Comparison of ENCODE assay signal across 18 cellular contexts in genomic region chr13:113898391-113898790, GRCh38. TPM values are rescaled to one million over a fixed set of nuclear protein-coding genes. Genes with fewer than 3 reads are reported as not detected.
DNase-seq lines count a peak whose midpoint lies in the region; ATAC-seq and TF ChIP-seq lines count a peak whose summit lies in the region.
"Had no signal": no experiment of that assay in that cellular context is flagged by ENCODE, and none has a peak within 500 bp of the region (broad histone marks: within the 10 kb centered on the region; RNA-seq: fewer than 3 reads in every experiment).

No MANE protein-coding gene starts in this region.

- H3K4me1 Mint-ChIP-seq in type B pancreatic cell (ENCODE audit: unreplicated experiment) = no peaks in the 10 kb centered on the region
- H3K4me1 Mint-ChIP-seq: CD8-positive, alpha-beta memory T cell had no signal

- no peaks in the 10 kb centered on the region for H3K79me1 ChIP-seq in mesenchymal stem cell (replicated peaks; ENCODE audit: low read length, poor library complexity, severe bottlenecking)

- H4K8ac ChIP-seq in mesenchymal stem cell (ENCODE audit: low read length) = no peak overlapping the region

- H3K4me3 Mint-ChIP-seq in type B pancreatic cell = no peak overlapping the region
- H3K4me3 Mint-ChIP-seq: CD8-positive, alpha-beta memory T cell had no signal

- peak overlapping the region; percentile 97 for H2AK5ac ChIP-seq in mesenchymal stem cell (ENCODE audit: low read length, severe bottlenecking)

- H2BK5ac ChIP-seq in mesenchymal stem cell (ENCODE audit: low read depth, low read length, poor library complexity, severe bottlenecking) = peak overlapping the region; percentile 99

- no peak for TF ChIP-seq CTCF in type B pancreatic cell (conservative IDR thresholded peaks at IDR 0.05)

- H3K36me3 Mint-ChIP-seq in type B pancreatic cell = no peaks in the 10 kb centered on the region

- H2AFZ ChIP-seq in mesenchymal stem cell (ENCODE audit: low read depth, low read length) = no peak overlapping the region

- H3K18ac ChIP-seq in mesenchymal stem cell (ENCODE audit: low read depth in 1 of 2, low read length in 2 of 2) = peak overlapping the region in 1 of 2 experiments; percentile 69

- peak overlapping the region; percentile 14 for H3K9ac ChIP-seq in adipocyte (ENCODE audit: low read length)
- no peak overlapping the region for H3K9ac ChIP-seq in mesenchymal stem cell (ENCODE audit: low read length)
- H3K9ac ChIP-seq: BLaER1 had no signal

- H2BK120ac ChIP-seq in mesenchymal stem cell (ENCODE audit: low read depth, low read length) = no peak overlapping the region

- no peak overlapping the region for H3K4me3 ChIP-seq in adipocyte (ENCODE audit: low read length)
- no peak overlapping the region for H3K4me3 ChIP-seq in mesenchymal stem cell (ENCODE audit: insufficient read depth in 1 of 2, low read depth in 1 of 2, low read length in 2 of 2)
- H3K4me3 ChIP-seq: BLaER1, GM12878, MG63 had no signal

- H3K27me3 ChIP-seq in adipocyte (replicated peaks; ENCODE audit: control insufficient read depth, insufficient read depth, low read length) (no peaks in the 10 kb centered on the region), mesenchymal stem cell (ENCODE audit: control insufficient read depth in 1 of 2, insufficient read depth in 1 of 2, low read length in 2 of 2) (no peaks in the 10 kb centered on the region)
- H3K27me3 ChIP-seq: BLaER1, MG63 had no signal

- H3K4me1 ChIP-seq in adipocyte (ENCODE audit: control insufficient read depth, insufficient read depth, low read length) (peaks cover 38% of the 10 kb centered on the region), mesenchymal stem cell (ENCODE audit: control insufficient read depth, insufficient read depth, low read depth, low read length) (peaks cover 16% of the 10 kb centered on the region)
- H3K4me1 ChIP-seq: BLaER1 had no signal

- no peak overlapping the region for H2BK12ac ChIP-seq in mesenchymal stem cell (ENCODE audit: low read length in 2 of 2)

- H3K9me3 Mint-ChIP-seq in type B pancreatic cell = peaks cover 4% of the 10 kb centered on the region
- H3K9me3 Mint-ChIP-seq: CD8-positive, alpha-beta memory T cell had no signal

- H3K4me2 ChIP-seq in mesenchymal stem cell (ENCODE audit: low read length, poor library complexity, severe bottlenecking) = no peak overlapping the region
- H3K4me2 ChIP-seq: BLaER1 had no signal

- H3K36me3 ChIP-seq in adipocyte (ENCODE audit: control insufficient read depth, insufficient read depth, low read length, severe bottlenecking) (no peaks in the 10 kb centered on the region), mesenchymal stem cell (ENCODE audit: control insufficient read depth in 1 of 2, insufficient read depth in 2 of 2, low read depth in 1 of 2, low read length in 2 of 2) (no peaks in the 10 kb centered on the region)
- H3K36me3 ChIP-seq: BLaER1 had no signal

- DNase-seq in activated effector memory CD4-positive, alpha-beta T cell treated with anti-CD3 and anti-CD28 coated beads, Interleukin-2, amount 50 U/mL, for 16 hours = peak; percentile 42
- DNase-seq in activated effector memory CD4-positive, alpha-beta T cell treated with Interleukin-2 at 50 U/mL for 16 hours = no peak
- no peak for DNase-seq in adipocyte (ENCODE audit: low read depth)
- no peak for DNase-seq in mesenchymal stem cell
- DNase-seq in type B pancreatic cell (ENCODE audit: extremely low spot score, unreplicated experiment) = peak; percentile 24
- DNase-seq in activated T-cell treated with anti-CD3 and anti-CD28 coated beads, Interleukin-2, amount 50 U/mL, for 1 hour = no peak
- no peak for DNase-seq in hepatic stellate cell (ENCODE audit: low spot score)
- DNase-seq: CD8-positive, alpha-beta memory T cell; DMS79 treated with DMSO at 0.1 percent for 48 hours; MG63; NCI-H1105 treated with DMSO at 0.1 percent for 48 hours; NCI-H187; NCI-H526 treated with DMSO at 0.1 percent for 48 hours; SIG-M5 had no signal

- no peak for ATAC-seq in HG02642 (IDR thresholded peaks at IDR 0.05; ENCODE audit: poor library complexity, unreplicated experiment)
- ATAC-seq: GM12878, HepG2 had no signal

- H3K23ac ChIP-seq in mesenchymal stem cell (ENCODE audit: low read length in 2 of 2) = no peak overlapping the region

- peak overlapping the region; percentile 27 for H4K91ac ChIP-seq in mesenchymal stem cell (ENCODE audit: low read length)

- H3K27ac ChIP-seq in mesenchymal stem cell (ENCODE audit: low read length, poor library complexity, severe bottlenecking) = peak overlapping the region; percentile 97
- H3K27ac ChIP-seq: BLaER1 had no signal

- peaks cover 4% of the 10 kb centered on the region for H3K27me3 Mint-ChIP-seq in type B pancreatic cell

- H3K9me3 ChIP-seq in adipocyte (ENCODE audit: control insufficient read depth, low read length) (peaks cover 6% of the 10 kb centered on the region), mesenchymal stem cell (ENCODE audit: control insufficient read depth, low read length) (peaks cover 5% of the 10 kb centered on the region)
- H3K9me3 ChIP-seq: BLaER1 had no signal

- H2BK15ac ChIP-seq in mesenchymal stem cell (ENCODE audit: low read depth, poor library complexity, severe bottlenecking) = no peak overlapping the region

- no peak overlapping the region for H3K27ac Mint-ChIP-seq in type B pancreatic cell
- H3K27ac Mint-ChIP-seq: CD8-positive, alpha-beta memory T cell had no signal

- peak overlapping the region in 1 of 2 experiments; percentile 81 for H3K14ac ChIP-seq in mesenchymal stem cell (ENCODE audit: low read length in 2 of 2)

- peak overlapping the region in 1 of 2 experiments; percentile 54 for H3K4ac ChIP-seq in mesenchymal stem cell (ENCODE audit: low read depth in 1 of 2, low read length in 2 of 2)

- WGBS in mesenchymal stem cell = 97% methylated on average over 14 of the region's 15 CpGs

RNA-seq across cellular contexts. Expression of gene GAS6, which starts 34.5 kb away (rescaled TPM):
- polyA plus RNA-seq in mesenchymal stem cell (2013, experiment 1 of 2) = 126 TPM
- polyA plus RNA-seq in mesenchymal stem cell (2013, experiment 2 of 2) = 127 TPM
- 42.9 and 102 TPM in 2 replicates for total RNA-seq in type B pancreatic cell (ENCODE audit: low replicate concordance)

Comparison
In these comparisons a context has a peak if more than half of its experiments do, and no peak if none do; other contexts are left out.
1. DNase-seq: peak in activated effector memory CD4-positive, alpha-beta T cell treated with anti-CD3 and anti-CD28 coated beads, Interleukin-2, amount 50 U/mL, for 16 hours (single experiment) and type B pancreatic cell (single experiment); none in activated effector memory CD4-positive, alpha-beta T cell treated with Interleukin-2 at 50 U/mL for 16 hours (single experiment), adipocyte (single experiment), mesenchymal stem cell (single experiment), activated T-cell treated with anti-CD3 and anti-CD28 coated beads, Interleukin-2, amount 50 U/mL, for 1 hour (single experiment) and hepatic stellate cell (single experiment).